In genomic region chr3:194273396-194274310, GRCh38 we compare ENCODE assay signal across 20 cellular contexts.
DNase-seq lines count a peak whose midpoint lies in the region; ATAC-seq, FAIRE-seq and TF ChIP-seq lines count a peak whose summit lies in the region.
"Had no signal": no experiment of that assay in that cellular context is flagged by ENCODE, and none has a peak within 500 bp of the region (broad histone marks: within the 10 kb centered on the region; RNA-seq: fewer than 3 reads in every experiment).

No MANE protein-coding gene starts in this region.

- H3K9me3 ChIP-seq in neural cell (ENCODE audit: low read length) = no peaks in the 10 kb centered on the region
- H3K9me3 ChIP-seq: A549, pancreas had no signal

- POLR2A ChIA-PET in activated CD8-positive, alpha-beta T cell treated with anti-CD3 and anti-CD28 coated beads, Interleukin-2, amount 10 ng/mL, durations not matched to agents 7 days and 5 days (lab: Charles Lee) = no interaction called here

- intact Hi-C loops in cardiac septum (cut with DNase I) = no loop called here
- intact Hi-C loops in Right ventricle myocardium inferior (cut with DNase I) = loop anchor here (5.0 kb wide), 2 partner anchors 44 to 411 kb away; no protein-coding TSS in a partner anchor

- H3K79me2 ChIP-seq in neural cell (replicated peaks; ENCODE audit: insufficient read depth, low read length) = no peaks in the 10 kb centered on the region

- H3K27me3 Mint-ChIP-seq in type B pancreatic cell = peaks cover 4% of the 10 kb centered on the region
- no peaks in the 10 kb centered on the region for H3K27me3 Mint-ChIP-seq in activated T-helper 17 cell treated with anti-CD3 and anti-CD28 coated beads, Interleukin-2, amount 50 U/mL, for 72 hours
- H3K27me3 Mint-ChIP-seq in activated CD8-positive, alpha-beta T cell treated with anti-CD3 and anti-CD28 coated beads, Interleukin-2, amount 10 ng/mL, durations not matched to agents 7 days and 5 days (ENCODE audit: low read depth) = peaks cover 5% of the 10 kb centered on the region

- H3K9me3 Mint-ChIP-seq in type B pancreatic cell = no peaks in the 10 kb centered on the region
- H3K9me3 Mint-ChIP-seq in activated T-helper 17 cell treated with anti-CD3 and anti-CD28 coated beads, Interleukin-2, amount 50 U/mL, for 72 hours = no peaks in the 10 kb centered on the region
- H3K9me3 Mint-ChIP-seq in activated CD8-positive, alpha-beta T cell treated with anti-CD3 and anti-CD28 coated beads, Interleukin-2, amount 10 ng/mL, durations not matched to agents 7 days and 5 days (ENCODE audit: insufficient read depth) = no peaks in the 10 kb centered on the region
- H3K9me3 Mint-ChIP-seq: stimulated activated effector memory CD8-positive, alpha-beta T cell treated with anti-CD3 and anti-CD28 coated beads, Interleukin-12 subunit alpha, Interleukin-12 subunit beta, amount 100 ng/mL, for 72 hours had no signal

- H3K9ac ChIP-seq in neural cell (ENCODE audit: low read length) = no peak overlapping the region

- no peaks in the 10 kb centered on the region for H3K36me3 Mint-ChIP-seq in type B pancreatic cell
- no peaks in the 10 kb centered on the region for H3K36me3 Mint-ChIP-seq in activated T-helper 17 cell treated with anti-CD3 and anti-CD28 coated beads, Interleukin-2, amount 50 U/mL, for 72 hours (ENCODE audit: low read depth)
- no peaks in the 10 kb centered on the region for H3K36me3 Mint-ChIP-seq in activated CD8-positive, alpha-beta T cell treated with anti-CD3 and anti-CD28 coated beads, Interleukin-2, amount 10 ng/mL, durations not matched to agents 7 days and 5 days (ENCODE audit: low read depth)

- no peak for TF ChIP-seq POLR2A in GM12892 (IDR thresholded peaks at IDR 0.05; ENCODE audit: low read depth, low read length)

- H2AFZ ChIP-seq in neural cell (ENCODE audit: low read depth, low read length) = no peak overlapping the region

- peak overlapping the region; percentile 67 for H3K27ac Mint-ChIP-seq in type B pancreatic cell
- no peak overlapping the region for H3K27ac Mint-ChIP-seq in activated T-helper 17 cell treated with anti-CD3 and anti-CD28 coated beads, Interleukin-2, amount 50 U/mL, for 72 hours
- H3K27ac Mint-ChIP-seq in activated CD8-positive, alpha-beta T cell treated with anti-CD3 and anti-CD28 coated beads, Interleukin-2, amount 10 ng/mL, durations not matched to agents 7 days and 5 days = no peak overlapping the region

- no peaks in the 10 kb centered on the region for H3K27me3 ChIP-seq in neural cell (ENCODE audit: insufficient read depth, low read depth, low read length)
- H3K27me3 ChIP-seq: pancreas had no signal

- H3K27ac ChIP-seq in coronary artery (peak overlapping the region in 1 of 2 donors; percentile 49), neural cell (ENCODE audit: low read length) (peak overlapping the region; percentile 48)
- H3K27ac ChIP-seq: A549 had no signal

- TF ChIP-seq RAD21 in neural cell (conservative IDR thresholded peaks at IDR 0.05) = no peak

- no peak for FAIRE-seq in GM12892 (lab: Jason Lieb, UNC)
- FAIRE-seq: A549, frontal cortex, pancreas, small intestine had no signal

- CTCF ChIA-PET in activated CD8-positive, alpha-beta T cell treated with anti-CD3 and anti-CD28 coated beads, Interleukin-2, amount 10 ng/mL, durations not matched to agents 7 days and 5 days (lab: Charles Lee) = no interaction called here

- no peaks in the 10 kb centered on the region for H4K20me1 ChIP-seq in neural cell (ENCODE audit: insufficient read depth)

- no peak overlapping the region for H3K4me2 ChIP-seq in neural cell (ENCODE audit: low read length)
- H3K4me2 ChIP-seq: A549 had no signal

- H3K4me3 ChIP-seq in coronary artery (no peak overlapping the region), neural cell (ENCODE audit: low read length) (no peak overlapping the region)
- H3K4me3 ChIP-seq: A549, pancreas had no signal

- H3K36me3 ChIP-seq in neural cell (ENCODE audit: insufficient read depth, low read length) = no peaks in the 10 kb centered on the region
- H3K36me3 ChIP-seq: pancreas had no signal

- no peaks in the 10 kb centered on the region for H3F3A ChIP-seq in neural cell (ENCODE audit: insufficient read depth, low read length, poor library complexity, severe bottlenecking)

- peaks cover 59% of the 10 kb centered on the region for H3K4me1 Mint-ChIP-seq in type B pancreatic cell (ENCODE audit: unreplicated experiment)
- H3K4me1 Mint-ChIP-seq in activated T-helper 17 cell treated with anti-CD3 and anti-CD28 coated beads, Interleukin-2, amount 50 U/mL, for 72 hours = peaks cover 7% of the 10 kb centered on the region
- peaks cover 15% of the 10 kb centered on the region for H3K4me1 Mint-ChIP-seq in activated CD8-positive, alpha-beta T cell treated with anti-CD3 and anti-CD28 coated beads, Interleukin-2, amount 10 ng/mL, durations not matched to agents 7 days and 5 days (ENCODE audit: low read depth)

- H3K4me3 Mint-ChIP-seq in type B pancreatic cell = peak overlapping the region; percentile 19
- no peak overlapping the region for H3K4me3 Mint-ChIP-seq in activated T-helper 17 cell treated with anti-CD3 and anti-CD28 coated beads, Interleukin-2, amount 50 U/mL, for 72 hours
- H3K4me3 Mint-ChIP-seq in activated CD8-positive, alpha-beta T cell treated with anti-CD3 and anti-CD28 coated beads, Interleukin-2, amount 10 ng/mL, durations not matched to agents 7 days and 5 days = no peak overlapping the region
- H3K4me3 Mint-ChIP-seq: stimulated activated effector memory CD8-positive, alpha-beta T cell treated with anti-CD3 and anti-CD28 coated beads, Interleukin-12 subunit alpha, Interleukin-12 subunit beta, amount 100 ng/mL, for 72 hours had no signal

- TF ChIP-seq CTCF in coronary artery (IDR thresholded peaks at IDR 0.05) (no peak), neural cell (IDR thresholded peaks at IDR 0.05; ENCODE audit: poor library complexity, severe bottlenecking) (no peak), type B pancreatic cell (conservative IDR thresholded peaks at IDR 0.05) (no peak)

- TF ChIP-seq EP300 in neural cell (conservative IDR thresholded peaks at IDR 0.05; ENCODE audit: poor library complexity, severe bottlenecking) = no peak

- DNase-seq in cardiac septum (ENCODE audit: low spot score) (peak; percentile 65), Right ventricle myocardium inferior (ENCODE audit: missing footprints) (no peak), coronary artery (ENCODE audit: low spot score) (peak; percentile 72), type B pancreatic cell (ENCODE audit: extremely low spot score, unreplicated experiment) (no peak), GM12892 (ENCODE audit: insufficient read length) (no peak)
- DNase-seq in activated CD8-positive, alpha-beta T cell treated with anti-CD3 and anti-CD28 coated beads, Interleukin-2, amount 10 ng/mL, durations not matched to agents 7 days and 5 days = no peak
- DNase-seq: activated CD4-positive, alpha-beta T cell treated with anti-CD3 and anti-CD28 coated beads, Interleukin-2, amount 50 U/mL, for 48 hours; activated T-cell treated with anti-CD3 and anti-CD28 coated beads, Interleukin-2, amount 50 U/mL, for 48 hours; cerebellar nuclear complex; DMS79; NCI-H2081; NCI-H526 treated with DMSO at 0.1 percent for 48 hours; small intestine; SW 1271 had no signal

- H3K9me2 ChIP-seq in neural cell (ENCODE audit: insufficient read depth, low read length) = no peaks in the 10 kb centered on the region

- no peak for ATAC-seq in Right ventricle myocardium inferior
- ATAC-seq in activated T-helper 17 cell treated with anti-CD3 and anti-CD28 coated beads, Interleukin-2, amount 50 U/mL, for 72 hours (replicated peaks) = no peak
- no peak for ATAC-seq in activated CD8-positive, alpha-beta T cell treated with anti-CD3 and anti-CD28 coated beads, Interleukin-2, amount 10 ng/mL, durations not matched to agents 7 days and 5 days
- ATAC-seq: pancreas; stimulated activated effector memory CD8-positive, alpha-beta T cell treated with anti-CD3 and anti-CD28 coated beads, Interleukin-12 subunit alpha, Interleukin-12 subunit beta, amount 100 ng/mL, for 72 hours had no signal

TF ChIP-seq in neural cell, 6 proteins besides CTCF, POLR2A, EP300 and RAD21:
- TF ChIP-seq POLR2AphosphoS5 (IDR thresholded peaks at IDR 0.05) (no peak), REST (IDR thresholded peaks at IDR 0.05; ENCODE audit: borderline replicate concordance) (no peak), MXI1 (conservative IDR thresholded peaks at IDR 0.05; ENCODE audit: poor library complexity, severe bottlenecking) (no peak), EZH2 (IDR thresholded peaks at IDR 0.05; ENCODE audit: borderline replicate concordance, insufficient read depth, low read length, poor library complexity, severe bottlenecking) (no peak), SMC3 (conservative IDR thresholded peaks at IDR 0.05; ENCODE audit: poor library complexity) (no peak)

Comparison
In these comparisons a context has a peak if more than half of its experiments do, and no peak if none do; other contexts are left out.
1. DNase-seq: peak in cardiac septum (single experiment) and coronary artery (single experiment); none in Right ventricle myocardium inferior (single experiment), type B pancreatic cell (single experiment), GM12892 (single experiment) and activated CD8-positive, alpha-beta T cell treated with anti-CD3 and anti-CD28 coated beads, Interleukin-2, amount 10 ng/mL, durations not matched to agents 7 days and 5 days (single experiment).